Comparison of ENCODE assay signal across 10 cellular contexts in genomic region chr17:78734841-78735641, GRCh38. TPM values are rescaled to one million over a fixed set of nuclear protein-coding genes. Genes with fewer than 3 reads are reported as not detected.
DNase-seq lines count a peak whose midpoint lies in the region; ATAC-seq and TF ChIP-seq lines count a peak whose summit lies in the region.
"Had no signal": no experiment of that assay in that cellular context is flagged by ENCODE, and none has a peak within 500 bp of the region (broad histone marks: within the 10 kb centered on the region; RNA-seq: fewer than 3 reads in every experiment).

No MANE protein-coding gene starts in this region.

- WGBS in heart left ventricle, 4 donors: 48 to 54% (median 51%) methylated on average over 16 of the region's 16 CpGs
- 29 to 34% methylated on average over 4 to 16 of the region's 16 CpGs for WGBS in transverse colon (ENCODE audit: low coverage in 1 of 2), 2 donors
- 81 to 90% (median 84%) methylated on average over 16 of the region's 16 CpGs for WGBS in adrenal gland, 4 donors

- peaks cover 4% of the 10 kb centered on the region for H3K36me3 Mint-ChIP-seq in activated naive CD8-positive, alpha-beta T cell treated with anti-CD3 and anti-CD28 coated beads, Interleukin-2, amount 10 ng/mL, durations not matched to agents 7 days and 5 days
- H3K36me3 Mint-ChIP-seq in memory B cell: no peaks in the 10 kb centered on the region

- in situ Hi-C loops in transverse colon (cut with MboI; ENCODE audit: low pct_ligation_motif_present in 1 of 4, low pct_unique_long_range_greater_than_20kb in 1 of 4, low sequenced_read_pairs in 3 of 4): no loop called here

- H3K27me3 ChIP-seq in heart left ventricle (no peaks in the 10 kb centered on the region), transverse colon (no peaks in the 10 kb centered on the region), adrenal gland (no peaks in the 10 kb centered on the region)

- H3K4me3 Mint-ChIP-seq in activated naive CD8-positive, alpha-beta T cell treated with anti-CD3 and anti-CD28 coated beads, Interleukin-2, amount 10 ng/mL, durations not matched to agents 7 days and 5 days: peak overlapping the region; percentile 88
- peak overlapping the region; percentile 91 for H3K4me3 Mint-ChIP-seq in memory B cell

- peak overlapping the region; percentile 91 for H3K27ac Mint-ChIP-seq in activated naive CD8-positive, alpha-beta T cell treated with anti-CD3 and anti-CD28 coated beads, Interleukin-2, amount 10 ng/mL, durations not matched to agents 7 days and 5 days
- H3K27ac Mint-ChIP-seq in memory B cell: peak overlapping the region; percentile 92

- intact Hi-C loops in heart left ventricle (cut with DNase I): loop anchor here in 2 of 10 donors (5.0 kb wide), 1 partner anchor 47 kb away; the partner anchor contains the start of gene CYTH1 (in 2 of the 2)
- intact Hi-C loops in Right ventricle myocardium superior (cut with DNase I): no loop called here
- intact Hi-C loops in transverse colon (cut with DNase I; ENCODE audit: low total_unique reads): no loop called here
- intact Hi-C loops in adrenal gland (cut with DNase I): no loop called here

- H3K4me1 Mint-ChIP-seq in activated naive CD8-positive, alpha-beta T cell treated with anti-CD3 and anti-CD28 coated beads, Interleukin-2, amount 10 ng/mL, durations not matched to agents 7 days and 5 days: peaks cover 67% of the 10 kb centered on the region
- H3K4me1 Mint-ChIP-seq in memory B cell: peaks cover 65% of the 10 kb centered on the region

- H3K4me3 ChIP-seq in heart left ventricle: peak overlapping the region; percentile 25 to 68 (median 56)
- peak overlapping the region; percentile 9 to 62 (median 54) for H3K4me3 ChIP-seq in transverse colon
- no peak overlapping the region for H3K4me3 ChIP-seq in adrenal gland

- DNase-seq in heart left ventricle (no peak), Right ventricle myocardium superior (no peak), memory B cell (ENCODE audit: low spot score in 2 of 2) (peak in 1 of 2 donors; percentile 41), transverse colon (no peak), adrenal gland (no peak), DMS53 treated with DMSO at 0.1 percent for 48 hours (lab: John Stamatoyannopoulos, UW; ENCODE audit: unreplicated experiment) (no peak)
- no peak for DNase-seq in activated naive CD8-positive, alpha-beta T cell treated with anti-CD3 and anti-CD28 coated beads, Interleukin-2, amount 10 ng/mL, durations not matched to agents 7 days and 5 days
- DNase-seq: NCI-H1105; stimulated activated CD4-positive, alpha-beta T cell treated with anti-CD3 and anti-CD28 coated beads, Interleukin-12 subunit alpha, Interleukin-12 subunit beta, amount 100 ng/mL, for 4 hours had no signal

- H3K36me3 ChIP-seq in heart left ventricle (peaks cover 0 to 4% (median 0%) of the 10 kb centered on the region in 9 donors), transverse colon (no peaks in the 10 kb centered on the region), adrenal gland (replicated peaks in 1 of 2) (no peaks in the 10 kb centered on the region)

- no peaks in the 10 kb centered on the region for H3K27me3 Mint-ChIP-seq in activated naive CD8-positive, alpha-beta T cell treated with anti-CD3 and anti-CD28 coated beads, Interleukin-2, amount 10 ng/mL, durations not matched to agents 7 days and 5 days
- no peaks in the 10 kb centered on the region for H3K27me3 Mint-ChIP-seq in memory B cell

- TF ChIP-seq EP300 in transverse colon (IDR thresholded peaks at IDR 0.05; ENCODE audit: low read depth): no peak

- ATAC-seq in heart left ventricle (no peak), Right ventricle myocardium superior (ENCODE audit: poor library complexity) (no peak), memory B cell (ENCODE audit: low read depth) (peak; percentile 51), GM19452 (IDR thresholded peaks at IDR 0.05; ENCODE audit: unreplicated experiment) (no peak)
- ATAC-seq in activated naive CD8-positive, alpha-beta T cell treated with anti-CD3 and anti-CD28 coated beads, Interleukin-2, amount 10 ng/mL, durations not matched to agents 7 days and 5 days (ENCODE audit: low read depth): peak; percentile 19

- H3K27ac ChIP-seq in heart left ventricle (peak overlapping the region; percentile 66 to 94 (median 86)), transverse colon (peak overlapping the region; percentile 90 to 95 (median 92)), adrenal gland (peak overlapping the region in 1 of 5 donors; percentile 67)

- H3K9me3 ChIP-seq in heart left ventricle: no peaks in the 10 kb centered on the region
- H3K9me3 ChIP-seq in transverse colon: no peaks in the 10 kb centered on the region
- no peaks in the 10 kb centered on the region for H3K9me3 ChIP-seq in adrenal gland (replicated peaks in 1 of 3)

- TF ChIP-seq CTCF in heart left ventricle (IDR thresholded peaks at IDR 0.05): no peak
- no peak for TF ChIP-seq CTCF in transverse colon (IDR thresholded peaks at IDR 0.05)
- TF ChIP-seq CTCF in adrenal gland (IDR thresholded peaks at IDR 0.05): no peak

- H3K4me1 ChIP-seq in heart left ventricle (peaks cover 0 to 98% (median 70%) of the 10 kb centered on the region in 12 donors), transverse colon (peaks cover 27 to 56% (median 33%) of the 10 kb centered on the region in 4 donors), adrenal gland (replicated peaks in 1 of 2) (peaks cover 12 to 63% of the 10 kb centered on the region in 2 donors)

- no peaks in the 10 kb centered on the region for H3K9me3 Mint-ChIP-seq in activated naive CD8-positive, alpha-beta T cell treated with anti-CD3 and anti-CD28 coated beads, Interleukin-2, amount 10 ng/mL, durations not matched to agents 7 days and 5 days
- no peaks in the 10 kb centered on the region for H3K9me3 Mint-ChIP-seq in memory B cell

- POLR2A ChIA-PET in activated naive CD8-positive, alpha-beta T cell treated with anti-CD3 and anti-CD28 coated beads, Interleukin-2, amount 10 ng/mL, durations not matched to agents 7 days and 5 days (lab: Charles Lee): interaction anchor here (0.5 to 4.1 kb wide), 10 partner anchors 8 to 56 kb away, joined by 3 to 21 read pairs (median 4); partner anchors contain the start of gene CYTH1

- no peak for TF ChIP-seq POLR2A in heart left ventricle (IDR thresholded peaks at IDR 0.05)
- TF ChIP-seq POLR2A in transverse colon (IDR thresholded peaks at IDR 0.05): no peak
- no peak for TF ChIP-seq POLR2A in adrenal gland (IDR thresholded peaks at IDR 0.05)

RNA-seq across cellular contexts. Expression of gene CYTH1, which starts 47.0 kb away (rescaled TPM):
- total RNA-seq in heart left ventricle (10 to 100 TPM; 27.2 to 59.1 (median 31.2) TPM), Right ventricle myocardium superior (32.3 TPM), transverse colon (100 to 1,000 TPM; 103 to 156 (median 142) TPM), adrenal gland (100 to 1,000 TPM in 1 of 8 donors, 10 to 100 TPM in 7; 26.0 to 141 (median 56.2) TPM)
- polyA plus RNA-seq in heart left ventricle (10 to 100 TPM; 20.0 to 28.1 TPM), adrenal gland (10 to 100 TPM; 32.6 to 45.2 (median 35.3) TPM)
- total RNA-seq in activated naive CD8-positive, alpha-beta T cell treated with anti-CD3 and anti-CD28 coated beads, Interleukin-2, amount 10 ng/mL, durations not matched to agents 7 days and 5 days: 100 to 1,000 TPM; 180 to 200 TPM

Comparison
In these comparisons a context has a peak if more than half of its experiments do, and no peak if none do; other contexts are left out.
1. ATAC-seq: peak in activated naive CD8-positive, alpha-beta T cell treated with anti-CD3 and anti-CD28 coated beads, Interleukin-2, amount 10 ng/mL, durations not matched to agents 7 days and 5 days (single experiment) and memory B cell (single experiment); none in heart left ventricle (0 of 4), Right ventricle myocardium superior (single experiment) and GM19452 (single experiment).
2. H3K4me3 ChIP-seq: peak in heart left ventricle (12 of 12) and transverse colon (4 of 4); none in adrenal gland (0 of 4).